Comparison of ENCODE assay signal across 19 cellular contexts in the genomic region with DNA sequence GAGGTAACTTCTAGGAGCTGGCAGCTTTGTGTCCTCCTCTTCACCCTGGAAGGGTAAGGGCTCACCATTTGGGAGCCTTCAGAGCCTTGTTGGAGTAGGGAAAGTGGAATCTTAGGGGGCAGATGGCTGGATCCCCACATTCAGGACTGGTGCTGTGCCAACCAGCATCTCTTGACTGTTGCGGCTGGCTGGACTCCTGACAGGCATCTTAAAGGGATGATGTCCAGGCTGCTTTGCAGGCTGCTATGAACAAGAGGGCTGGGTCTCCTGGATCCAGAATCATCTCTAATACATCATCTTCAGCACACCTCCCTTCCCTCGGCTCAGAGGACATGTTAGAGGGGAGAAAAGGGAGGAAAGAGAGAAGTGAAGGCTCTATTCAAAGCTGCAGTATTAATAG. TPM values are rescaled to one million over a fixed set of nuclear protein-coding genes. Genes with fewer than 3 reads are reported as not detected.
"Had no signal": no experiment of that assay in that cellular context is flagged by ENCODE, and none has a peak within 500 bp of the region (broad histone marks: within the 10 kb centered on the region; RNA-seq: fewer than 3 reads in every experiment).

No MANE protein-coding gene starts in this region.

- H3K9me3 ChIP-seq: SK-N-SH had no signal

- H3K27ac ChIP-seq: RWPE1 had no signal

- ATAC-seq: Panc1, PC-3 had no signal

- DNase-seq: KBM-7; MV-4-11; NCI-H1048; NCI-H1105; NCI-H1436 treated with DMSO at 0.1 percent for 48 hours; NCI-H1694; NCI-H2171 treated with DMSO at 0.1 percent for 48 hours; NCI-H345; NCI-H446 treated with DMSO at 0.1 percent for 48 hours; NCI-H526; NCI-H748 treated with DMSO at 0.1 percent for 48 hours; NK-92 treated with Interleukin-12 subunit alpha and Interleukin-12 subunit beta, amount 100 ng/mL, for 24 hours; PC-3; SHP77; SK-N-SH had no signal

- H3K4me2 ChIP-seq: SK-N-SH had no signal

RNA-seq across cellular contexts. Expression of a gene that starts 33.8 kb away (rescaled TPM):
- total RNA-seq: OCI-LY7 had no signal

RNA-seq across cellular contexts. Expression of a gene that starts 43.0 kb away (rescaled TPM):
- total RNA-seq: LHCN-M2 had no signal
